Comparison of ENCODE assay signal across 1 cellular context in genomic region chr7:41107938-41108448, GRCh38.
TF ChIP-seq lines count a peak whose summit lies in the region.

No MANE protein-coding gene starts in this region.

TF ChIP-seq in GM12878, 131 proteins besides CTCF, POLR2A, EP300 and RAD21 (continued from another document and continues in another):
- TF ChIP-seq BRCA1 (IDR thresholded peaks at IDR 0.05; ENCODE audit: low read depth, low read length) (no peak), ZNF274 (IDR thresholded peaks at IDR 0.05; ENCODE audit: insufficient read depth, insufficient read length) (no peak), NR2C2 (IDR thresholded peaks at IDR 0.05; ENCODE audit: borderline replicate concordance, control insufficient read depth, insufficient read length, low read depth) (no peak), GABPA (IDR thresholded peaks at IDR 0.05; ENCODE audit: low read depth) (no peak), ELK1 (IDR thresholded peaks at IDR 0.05; ENCODE audit: low read depth, low read length) (no peak), PML (IDR thresholded peaks at IDR 0.05; ENCODE audit: low read length) (no peak), POLR2AphosphoS2 (IDR thresholded peaks at IDR 0.05; ENCODE audit: low read depth, low read length) (no peak), YY1 (IDR thresholded peaks at IDR 0.05; ENCODE audit: low read depth, low read length) (no peak), RBBP5 (conservative IDR thresholded peaks at IDR 0.05) (no peak), ETV6 (conservative IDR thresholded peaks at IDR 0.05 in 1 of 2, IDR thresholded peaks at IDR 0.05 in 1 of 2; ENCODE audit: borderline replicate concordance in 1 of 2, low read depth in 1 of 2) (no peak), CBX3 (IDR thresholded peaks at IDR 0.05; ENCODE audit: borderline replicate concordance, low read depth) (no peak), BCL11A (IDR thresholded peaks at IDR 0.05; ENCODE audit: low read depth, low read length) (no peak; the same call in 1 of the 2 replicates), CREM (IDR thresholded peaks at IDR 0.05; ENCODE audit: low read depth) (0 out of 2 replicates have a peak, but pooled peaks have one; percentile 26), HDGF (IDR thresholded peaks at IDR 0.05) (no peak), SMAD1 (IDR thresholded peaks at IDR 0.05; ENCODE audit: low read depth, partially characterized antibody) (no peak), SP1 (IDR thresholded peaks at IDR 0.05; ENCODE audit: low read depth, low read length) (no peak), ZNF207 (IDR thresholded peaks at IDR 0.05; ENCODE audit: borderline replicate concordance) (no peak), EZH2 (IDR thresholded peaks at IDR 0.05; ENCODE audit: borderline replicate concordance, control insufficient read depth, low read depth, low read length) (no peak), MXI1 (IDR thresholded peaks at IDR 0.05; ENCODE audit: low read depth, low read length) (no peak), MYC (IDR thresholded peaks at IDR 0.05; ENCODE audit: insufficient read depth, insufficient read length, insufficient replicate concordance, low read length, severe bottlenecking) (no peak), CBFB (IDR thresholded peaks at IDR 0.05; ENCODE audit: low read depth) (no peak), CUX1 (IDR thresholded peaks at IDR 0.05; ENCODE audit: insufficient replicate concordance, low read depth, low read length) (no peak), MEF2A (IDR thresholded peaks at IDR 0.05; ENCODE audit: insufficient read depth, low read depth, low read length) (0 out of 2 replicates have a peak, but pooled peaks have one; percentile 43), ASH2L (IDR thresholded peaks at IDR 0.05; ENCODE audit: borderline replicate concordance, low read depth) (no peak), FOS (IDR thresholded peaks at IDR 0.05; ENCODE audit: borderline replicate concordance, extremely low read depth, insufficient read length) (no peak), NR2F1 (conservative IDR thresholded peaks at IDR 0.05) (no peak), JUND (IDR thresholded peaks at IDR 0.05; ENCODE audit: low read depth, low read length) (no peak), JUNB (IDR thresholded peaks at IDR 0.05) (peak; percentile 82), ZBED1 (IDR thresholded peaks at IDR 0.05; ENCODE audit: borderline replicate concordance) (no peak), HDAC2 (IDR thresholded peaks at IDR 0.05) (no peak), MTA2 (IDR thresholded peaks at IDR 0.05; ENCODE audit: low read depth) (peak; percentile 68; the same call in 1 of the 2 replicates), DPF2 (IDR thresholded peaks at IDR 0.05) (0 out of 2 replicates have a peak, but pooled peaks have one; percentile 31), SMAD5 (IDR thresholded peaks at IDR 0.05; ENCODE audit: low read depth) (no peak), TCF12 (IDR thresholded peaks at IDR 0.05; ENCODE audit: low read depth, low read length) (no peak), ESRRA (IDR thresholded peaks at IDR 0.05; ENCODE audit: low read length) (no peak), ATF2 (IDR thresholded peaks at IDR 0.05; ENCODE audit: low read length) (peak; percentile 53; the same call in 1 of the 2 replicates)
- TF ChIP-seq, protein P1, sequence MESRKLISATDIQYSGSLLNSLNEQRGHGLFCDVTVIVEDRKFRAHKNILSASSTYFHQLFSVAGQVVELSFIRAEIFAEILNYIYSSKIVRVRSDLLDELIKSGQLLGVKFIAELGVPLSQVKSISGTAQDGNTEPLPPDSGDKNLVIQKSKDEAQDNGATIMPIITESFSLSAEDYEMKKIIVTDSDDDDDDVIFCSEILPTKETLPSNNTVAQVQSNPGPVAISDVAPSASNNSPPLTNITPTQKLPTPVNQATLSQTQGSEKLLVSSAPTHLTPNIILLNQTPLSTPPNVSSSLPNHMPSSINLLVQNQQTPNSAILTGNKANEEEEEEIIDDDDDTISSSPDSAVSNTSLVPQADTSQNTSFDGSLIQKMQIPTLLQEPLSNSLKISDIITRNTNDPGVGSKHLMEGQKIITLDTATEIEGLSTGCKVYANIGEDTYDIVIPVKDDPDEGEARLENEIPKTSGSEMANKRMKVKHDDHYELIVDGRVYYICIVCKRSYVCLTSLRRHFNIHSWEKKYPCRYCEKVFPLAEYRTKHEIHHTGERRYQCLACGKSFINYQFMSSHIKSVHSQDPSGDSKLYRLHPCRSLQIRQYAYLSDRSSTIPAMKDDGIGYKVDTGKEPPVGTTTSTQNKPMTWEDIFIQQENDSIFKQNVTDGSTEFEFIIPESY (IDR thresholded peaks at IDR 0.05) = no peak
- TF ChIP-seq, protein P2, sequence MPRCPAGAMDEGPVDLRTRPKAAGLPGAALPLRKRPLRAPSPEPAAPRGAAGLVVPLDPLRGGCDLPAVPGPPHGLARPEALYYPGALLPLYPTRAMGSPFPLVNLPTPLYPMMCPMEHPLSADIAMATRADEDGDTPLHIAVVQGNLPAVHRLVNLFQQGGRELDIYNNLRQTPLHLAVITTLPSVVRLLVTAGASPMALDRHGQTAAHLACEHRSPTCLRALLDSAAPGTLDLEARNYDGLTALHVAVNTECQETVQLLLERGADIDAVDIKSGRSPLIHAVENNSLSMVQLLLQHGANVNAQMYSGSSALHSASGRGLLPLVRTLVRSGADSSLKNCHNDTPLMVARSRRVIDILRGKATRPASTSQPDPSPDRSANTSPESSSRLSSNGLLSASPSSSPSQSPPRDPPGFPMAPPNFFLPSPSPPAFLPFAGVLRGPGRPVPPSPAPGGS (IDR thresholded peaks at IDR 0.05; ENCODE audit: borderline replicate concordance, insufficient read depth, low read depth, low read length, poor library complexity, severe bottlenecking) = peak; percentile 65
- TF ChIP-seq, protein P3, sequence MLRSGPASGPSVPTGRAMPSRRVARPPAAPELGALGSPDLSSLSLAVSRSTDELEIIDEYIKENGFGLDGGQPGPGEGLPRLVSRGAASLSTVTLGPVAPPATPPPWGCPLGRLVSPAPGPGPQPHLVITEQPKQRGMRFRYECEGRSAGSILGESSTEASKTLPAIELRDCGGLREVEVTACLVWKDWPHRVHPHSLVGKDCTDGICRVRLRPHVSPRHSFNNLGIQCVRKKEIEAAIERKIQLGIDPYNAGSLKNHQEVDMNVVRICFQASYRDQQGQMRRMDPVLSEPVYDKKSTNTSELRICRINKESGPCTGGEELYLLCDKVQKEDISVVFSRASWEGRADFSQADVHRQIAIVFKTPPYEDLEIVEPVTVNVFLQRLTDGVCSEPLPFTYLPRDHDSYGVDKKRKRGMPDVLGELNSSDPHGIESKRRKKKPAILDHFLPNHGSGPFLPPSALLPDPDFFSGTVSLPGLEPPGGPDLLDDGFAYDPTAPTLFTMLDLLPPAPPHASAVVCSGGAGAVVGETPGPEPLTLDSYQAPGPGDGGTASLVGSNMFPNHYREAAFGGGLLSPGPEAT (IDR thresholded peaks at IDR 0.05; ENCODE audit: low read depth) = no peak
- TF ChIP-seq, protein P4, sequence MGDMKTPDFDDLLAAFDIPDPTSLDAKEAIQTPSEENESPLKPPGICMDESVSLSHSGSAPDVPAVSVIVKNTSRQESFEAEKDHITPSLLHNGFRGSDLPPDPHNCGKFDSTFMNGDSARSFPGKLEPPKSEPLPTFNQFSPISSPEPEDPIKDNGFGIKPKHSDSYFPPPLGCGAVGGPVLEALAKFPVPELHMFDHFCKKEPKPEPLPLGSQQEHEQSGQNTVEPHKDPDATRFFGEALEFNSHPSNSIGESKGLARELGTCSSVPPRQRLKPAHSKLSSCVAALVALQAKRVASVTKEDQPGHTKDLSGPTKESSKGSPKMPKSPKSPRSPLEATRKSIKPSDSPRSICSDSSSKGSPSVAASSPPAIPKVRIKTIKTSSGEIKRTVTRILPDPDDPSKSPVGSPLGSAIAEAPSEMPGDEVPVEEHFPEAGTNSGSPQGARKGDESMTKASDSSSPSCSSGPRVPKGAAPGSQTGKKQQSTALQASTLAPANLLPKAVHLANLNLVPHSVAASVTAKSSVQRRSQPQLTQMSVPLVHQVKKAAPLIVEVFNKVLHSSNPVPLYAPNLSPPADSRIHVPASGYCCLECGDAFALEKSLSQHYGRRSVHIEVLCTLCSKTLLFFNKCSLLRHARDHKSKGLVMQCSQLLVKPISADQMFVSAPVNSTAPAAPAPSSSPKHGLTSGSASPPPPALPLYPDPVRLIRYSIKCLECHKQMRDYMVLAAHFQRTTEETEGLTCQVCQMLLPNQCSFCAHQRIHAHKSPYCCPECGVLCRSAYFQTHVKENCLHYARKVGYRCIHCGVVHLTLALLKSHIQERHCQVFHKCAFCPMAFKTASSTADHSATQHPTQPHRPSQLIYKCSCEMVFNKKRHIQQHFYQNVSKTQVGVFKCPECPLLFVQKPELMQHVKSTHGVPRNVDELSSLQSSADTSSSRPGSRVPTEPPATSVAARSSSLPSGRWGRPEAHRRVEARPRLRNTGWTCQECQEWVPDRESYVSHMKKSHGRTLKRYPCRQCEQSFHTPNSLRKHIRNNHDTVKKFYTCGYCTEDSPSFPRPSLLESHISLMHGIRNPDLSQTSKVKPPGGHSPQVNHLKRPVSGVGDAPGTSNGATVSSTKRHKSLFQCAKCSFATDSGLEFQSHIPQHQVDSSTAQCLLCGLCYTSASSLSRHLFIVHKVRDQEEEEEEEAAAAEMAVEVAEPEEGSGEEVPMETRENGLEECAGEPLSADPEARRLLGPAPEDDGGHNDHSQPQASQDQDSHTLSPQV (IDR thresholded peaks at IDR 0.05) = no peak
- TF ChIP-seq, protein P5, sequence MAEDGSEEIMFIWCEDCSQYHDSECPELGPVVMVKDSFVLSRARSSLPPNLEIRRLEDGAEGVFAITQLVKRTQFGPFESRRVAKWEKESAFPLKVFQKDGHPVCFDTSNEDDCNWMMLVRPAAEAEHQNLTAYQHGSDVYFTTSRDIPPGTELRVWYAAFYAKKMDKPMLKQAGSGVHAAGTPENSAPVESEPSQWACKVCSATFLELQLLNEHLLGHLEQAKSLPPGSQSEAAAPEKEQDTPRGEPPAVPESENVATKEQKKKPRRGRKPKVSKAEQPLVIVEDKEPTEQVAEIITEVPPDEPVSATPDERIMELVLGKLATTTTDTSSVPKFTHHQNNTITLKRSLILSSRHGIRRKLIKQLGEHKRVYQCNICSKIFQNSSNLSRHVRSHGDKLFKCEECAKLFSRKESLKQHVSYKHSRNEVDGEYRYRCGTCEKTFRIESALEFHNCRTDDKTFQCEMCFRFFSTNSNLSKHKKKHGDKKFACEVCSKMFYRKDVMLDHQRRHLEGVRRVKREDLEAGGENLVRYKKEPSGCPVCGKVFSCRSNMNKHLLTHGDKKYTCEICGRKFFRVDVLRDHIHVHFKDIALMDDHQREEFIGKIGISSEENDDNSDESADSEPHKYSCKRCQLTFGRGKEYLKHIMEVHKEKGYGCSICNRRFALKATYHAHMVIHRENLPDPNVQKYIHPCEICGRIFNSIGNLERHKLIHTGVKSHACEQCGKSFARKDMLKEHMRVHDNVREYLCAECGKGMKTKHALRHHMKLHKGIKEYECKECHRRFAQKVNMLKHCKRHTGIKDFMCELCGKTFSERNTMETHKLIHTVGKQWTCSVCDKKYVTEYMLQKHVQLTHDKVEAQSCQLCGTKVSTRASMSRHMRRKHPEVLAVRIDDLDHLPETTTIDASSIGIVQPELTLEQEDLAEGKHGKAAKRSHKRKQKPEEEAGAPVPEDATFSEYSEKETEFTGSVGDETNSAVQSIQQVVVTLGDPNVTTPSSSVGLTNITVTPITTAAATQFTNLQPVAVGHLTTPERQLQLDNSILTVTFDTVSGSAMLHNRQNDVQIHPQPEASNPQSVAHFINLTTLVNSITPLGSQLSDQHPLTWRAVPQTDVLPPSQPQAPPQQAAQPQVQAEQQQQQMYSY (CRISPR knock-in tag; IDR thresholded peaks at IDR 0.05) = no peak
